In genomic region chr10:128180843-128181242, GRCh38 we compare ENCODE assay signal across 9 cellular contexts. TPM values are rescaled to one million over a fixed set of nuclear protein-coding genes. Genes with fewer than 3 reads are reported as not detected.
DNase-seq lines count a peak whose midpoint lies in the region; ATAC-seq lines count a peak whose summit lies in the region.
"Had no signal": no experiment of that assay in that cellular context is flagged by ENCODE, and none has a peak within 500 bp of the region (broad histone marks: within the 10 kb centered on the region; RNA-seq: fewer than 3 reads in every experiment).

No MANE protein-coding gene starts in this region.

- H3K36me3 Mint-ChIP-seq in T-helper 1 cell treated with Interleukin-12 subunit alpha and Interleukin-12 subunit beta and Interleukin-4 antibody, amounts not matched to agents 30 μg/mL and 1 μg/mL, for 36 hours (ENCODE audit: low read depth), result peaks cover 18% of the 10 kb centered on the region
- H3K36me3 Mint-ChIP-seq in activated naive CD8-positive, alpha-beta T cell treated with anti-CD3 and anti-CD28 coated beads for 36 hours, result peaks cover 5% of the 10 kb centered on the region

- peaks cover 17% of the 10 kb centered on the region for H3K9me3 Mint-ChIP-seq in T-helper 1 cell treated with Interleukin-12 subunit alpha and Interleukin-12 subunit beta and Interleukin-4 antibody, amounts not matched to agents 30 μg/mL and 1 μg/mL, for 36 hours
- peaks cover 10% of the 10 kb centered on the region for H3K9me3 Mint-ChIP-seq in activated naive CD8-positive, alpha-beta T cell treated with anti-CD3 and anti-CD28 coated beads for 36 hours

- H3K27ac Mint-ChIP-seq in T-helper 1 cell treated with Interleukin-12 subunit alpha and Interleukin-12 subunit beta and Interleukin-4 antibody, amounts not matched to agents 30 μg/mL and 1 μg/mL, for 36 hours, result peak overlapping the region; percentile 94
- H3K27ac Mint-ChIP-seq in activated naive CD8-positive, alpha-beta T cell treated with anti-CD3 and anti-CD28 coated beads for 36 hours, result peak overlapping the region; percentile 36

- DNase-seq in activated naive CD8-positive, alpha-beta T cell treated with anti-CD3 and anti-CD28 coated beads for 36 hours, result peak; percentile 36
- DNase-seq in stimulated activated CD8-positive, alpha-beta memory T cell treated with anti-CD3 and anti-CD28 coated beads, Interleukin-4, amount 100 ng/mL, for 48 hours, result peak; percentile 38
- DNase-seq in NCI-H1930 (lab: John Stamatoyannopoulos, UW) (no peak), NOMO-1 treated with dmso at 0.1 percent for 144 hours (lab: John Stamatoyannopoulos, UW; ENCODE audit: unreplicated experiment) (no peak), kidney glomerular epithelial cell (lab: John Stamatoyannopoulos, UW) (no peak)
- DNase-seq: heart left ventricle, posterior cingulate gyrus had no signal

- H3K27me3 Mint-ChIP-seq in T-helper 1 cell treated with Interleukin-12 subunit alpha and Interleukin-12 subunit beta and Interleukin-4 antibody, amounts not matched to agents 30 μg/mL and 1 μg/mL, for 36 hours (ENCODE audit: low read depth), result peaks cover 25% of the 10 kb centered on the region
- no peaks in the 10 kb centered on the region for H3K27me3 Mint-ChIP-seq in activated naive CD8-positive, alpha-beta T cell treated with anti-CD3 and anti-CD28 coated beads for 36 hours

- peaks cover 47% of the 10 kb centered on the region for H3K4me1 Mint-ChIP-seq in T-helper 1 cell treated with Interleukin-12 subunit alpha and Interleukin-12 subunit beta and Interleukin-4 antibody, amounts not matched to agents 30 μg/mL and 1 μg/mL, for 36 hours (ENCODE audit: low read depth)
- peaks cover 14% of the 10 kb centered on the region for H3K4me1 Mint-ChIP-seq in activated naive CD8-positive, alpha-beta T cell treated with anti-CD3 and anti-CD28 coated beads for 36 hours

- H3K4me3 Mint-ChIP-seq in T-helper 1 cell treated with Interleukin-12 subunit alpha and Interleukin-12 subunit beta and Interleukin-4 antibody, amounts not matched to agents 30 μg/mL and 1 μg/mL, for 36 hours, result peak overlapping the region; percentile 74
- peak overlapping the region; percentile 67 for H3K4me3 Mint-ChIP-seq in activated naive CD8-positive, alpha-beta T cell treated with anti-CD3 and anti-CD28 coated beads for 36 hours

- ATAC-seq in HG03432 (IDR thresholded peaks at IDR 0.05; ENCODE audit: unreplicated experiment), result peak; percentile 52
- ATAC-seq: heart left ventricle had no signal

RNA-seq across cellular contexts. Expression of gene MKI67, which starts 54.6 kb away (rescaled TPM):
- 100 to 1,000 TPM; 196 to 210 TPM for total RNA-seq in activated naive CD8-positive, alpha-beta T cell treated with anti-CD3 and anti-CD28 coated beads for 36 hours

Comparison
In these comparisons a context has a peak if more than half of its experiments do, and no peak if none do; other contexts are left out.
1. DNase-seq: peak in activated naive CD8-positive, alpha-beta T cell treated with anti-CD3 and anti-CD28 coated beads for 36 hours (single experiment) and stimulated activated CD8-positive, alpha-beta memory T cell treated with anti-CD3 and anti-CD28 coated beads, Interleukin-4, amount 100 ng/mL, for 48 hours (single experiment); none in NCI-H1930 (0 of 2), NOMO-1 treated with dmso at 0.1 percent for 144 hours (single experiment) and kidney glomerular epithelial cell (single experiment).